ENCODE assay signal across 14 cellular contexts in the genomic region with DNA sequence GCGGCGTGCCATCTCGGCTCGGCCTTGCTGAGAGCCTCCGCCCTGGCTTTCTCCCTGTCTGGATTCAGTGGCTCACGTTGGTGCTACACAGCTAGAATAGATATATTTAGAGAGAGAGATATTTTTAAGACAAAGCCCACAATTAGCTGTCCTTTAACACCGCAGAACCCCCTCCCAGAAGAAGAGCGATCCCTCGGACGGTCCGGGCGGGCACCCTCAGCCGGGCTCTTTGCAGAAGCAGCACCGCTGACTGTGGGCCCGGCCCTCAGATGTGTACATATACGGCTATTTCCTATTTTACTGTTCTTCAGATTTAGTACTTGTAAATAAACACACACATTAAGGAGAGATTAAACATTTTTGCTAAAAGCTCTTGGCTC.
"Had no signal": no experiment of that assay in that cellular context is flagged by ENCODE, and none has a peak within 500 bp of the region (broad histone marks: within the 10 kb centered on the region; RNA-seq: fewer than 3 reads in every experiment).

No MANE protein-coding gene starts in this region.

- H3K27me3 ChIP-seq: tibial nerve had no signal

- DNase-seq: activated CD4-positive, alpha-beta T cell treated with anti-CD3 and anti-CD28 coated beads for 36 hours; activated CD8-positive, alpha-beta memory T cell treated with anti-CD3 and anti-CD28 coated beads, Interleukin-2, amount 50 U/mL, for 48 hours; activated CD8-positive, alpha-beta T cell treated with anti-CD3 and anti-CD28 coated beads, Interleukin-2, amount 10 ng/mL, durations not matched to agents 7 days and 5 days; activated naive CD4-positive, alpha-beta T cell; central memory CD4-positive, alpha-beta T cell; dermis blood vessel endothelial cell; endodermal cell; stimulated activated CD4-positive, alpha-beta T cell treated with anti-CD3 and anti-CD28 coated beads, Interleukin-4, amount 100 ng/mL, for 4 hours; T-cell; T1000 had no signal

- H3K4me3 ChIP-seq: lower lobe of right lung, tibial nerve had no signal

- H3K9me3 Mint-ChIP-seq: activated T-helper 1 cell treated with anti-CD3 and anti-CD28 coated beads, Interleukin-12 subunit alpha, Interleukin-12 subunit beta, Interleukin-2, Interleukin-4 antibody, amounts not matched to agents 30 ng/mL and 10 ng/mL and 1 ng/mL, durations not matched to agents 14 hours and 24 hours and 36 hours; endodermal cell; mesothelial cell of epicardium; T-cell had no signal

- H3K36me3 Mint-ChIP-seq: mesothelial cell of epicardium had no signal

- H3K27ac Mint-ChIP-seq: activated CD4-positive, alpha-beta T cell treated with anti-CD3 and anti-CD28 coated beads for 36 hours; activated CD8-positive, alpha-beta T cell treated with anti-CD3 and anti-CD28 coated beads, Interleukin-2, amount 10 ng/mL, durations not matched to agents 7 days and 5 days; activated T-helper 1 cell treated with anti-CD3 and anti-CD28 coated beads, Interleukin-12 subunit alpha, Interleukin-12 subunit beta, Interleukin-2, Interleukin-4 antibody, amounts not matched to agents 30 ng/mL and 10 ng/mL and 1 ng/mL, durations not matched to agents 14 hours and 24 hours and 36 hours; endodermal cell; mesothelial cell of epicardium; T-cell had no signal

- H3K4me1 Mint-ChIP-seq: activated CD4-positive, alpha-beta T cell treated with anti-CD3 and anti-CD28 coated beads for 36 hours; endodermal cell; mesothelial cell of epicardium; T-cell had no signal

- H3K27me3 Mint-ChIP-seq: activated CD4-positive, alpha-beta T cell treated with anti-CD3 and anti-CD28 coated beads for 36 hours had no signal

- ATAC-seq: activated CD4-positive, alpha-beta T cell treated with anti-CD3 and anti-CD28 coated beads for 36 hours; activated CD8-positive, alpha-beta T cell treated with anti-CD3 and anti-CD28 coated beads, Interleukin-2, amount 10 ng/mL, durations not matched to agents 7 days and 5 days; T-cell had no signal

- H3K4me3 Mint-ChIP-seq: activated CD4-positive, alpha-beta T cell treated with anti-CD3 and anti-CD28 coated beads for 36 hours; activated CD8-positive, alpha-beta T cell treated with anti-CD3 and anti-CD28 coated beads, Interleukin-2, amount 10 ng/mL, durations not matched to agents 7 days and 5 days; activated T-helper 1 cell treated with anti-CD3 and anti-CD28 coated beads, Interleukin-12 subunit alpha, Interleukin-12 subunit beta, Interleukin-2, Interleukin-4 antibody, amounts not matched to agents 30 ng/mL and 10 ng/mL and 1 ng/mL, durations not matched to agents 14 hours and 24 hours and 36 hours; endodermal cell; mesothelial cell of epicardium; T-cell had no signal

- H3K9me3 ChIP-seq: lower lobe of right lung, tibial nerve had no signal
